16 cellular contexts compared by ENCODE assay signal in the genomic region with DNA sequence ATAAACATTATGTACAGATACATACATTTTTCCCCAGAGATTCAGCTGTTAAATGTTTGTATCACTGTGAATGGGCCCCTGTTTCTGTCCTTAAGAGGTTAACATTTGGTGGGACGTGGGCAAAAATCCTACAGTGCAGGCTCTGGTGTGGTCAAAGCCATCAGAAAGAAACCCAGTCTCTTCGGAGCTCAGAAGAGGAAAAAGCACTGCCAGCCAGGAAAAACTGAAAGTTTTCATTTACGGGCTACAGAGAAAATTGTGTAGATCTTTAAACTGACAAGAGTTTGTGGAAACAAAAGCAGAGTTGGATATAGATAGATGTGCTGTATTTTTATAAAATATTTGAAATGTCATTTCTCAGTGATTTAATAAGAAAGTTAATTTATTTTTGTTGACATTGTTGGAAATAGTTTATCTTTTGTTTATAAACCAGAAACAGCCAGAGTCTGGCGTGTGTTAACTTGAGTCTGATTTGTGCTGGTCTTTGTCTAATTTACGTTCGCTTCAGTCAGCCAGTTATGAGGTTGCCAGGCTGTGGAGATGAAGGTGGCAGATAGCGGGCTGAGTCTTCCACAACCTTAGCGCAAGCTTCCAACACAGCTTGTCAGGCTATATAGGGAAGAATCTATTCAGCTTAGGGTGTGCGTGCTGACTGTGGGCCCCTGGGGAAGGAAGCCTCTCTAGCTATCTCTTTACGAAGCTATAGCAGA. TPM values are rescaled to one million over a fixed set of nuclear protein-coding genes. Genes with fewer than 3 reads are reported as not detected.
DNase-seq lines count a peak whose midpoint lies in the region; ATAC-seq and TF ChIP-seq lines count a peak whose summit lies in the region.
"Had no signal": no experiment of that assay in that cellular context is flagged by ENCODE, and none has a peak within 500 bp of the region (broad histone marks: within the 10 kb centered on the region; RNA-seq: fewer than 3 reads in every experiment).

No MANE protein-coding gene starts in this region.

- no peaks in the 10 kb centered on the region for H3K9me3 ChIP-seq in GM23248 (ENCODE audit: low read depth)
- H3K9me3 ChIP-seq in gastrocnemius medialis = no peaks in the 10 kb centered on the region
- H3K9me3 ChIP-seq: SJSA1 had no signal

- H3K79me2 ChIP-seq in GM23248 (ENCODE audit: insufficient read depth) = no peaks in the 10 kb centered on the region

- H3K36me3 ChIP-seq in GM23248 (ENCODE audit: low read depth) (no peaks in the 10 kb centered on the region), gastrocnemius medialis (no peaks in the 10 kb centered on the region)
- H3K36me3 ChIP-seq: SJSA1 had no signal

- no peak for TF ChIP-seq POLR2A in gastrocnemius medialis (IDR thresholded peaks at IDR 0.05)

- DNase-seq in GM23248 = peak; percentile 42
- no peak for DNase-seq in coronary artery (ENCODE audit: low spot score)
- peak; percentile 12 for DNase-seq in medulla oblongata (ENCODE audit: extremely low spot score)
- no peak for DNase-seq in gastrocnemius medialis
- no peak for DNase-seq in Kasumi-1 (lab: John Stamatoyannopoulos, UW)
- no peak for DNase-seq in natural killer cell
- no peak for DNase-seq in kidney tubule cell (ENCODE audit: low spot score)
- DNase-seq in HUDEP-2 (lab: John Stamatoyannopoulos, UW; ENCODE audit: unreplicated experiment in 76 of 76) = no peak
- DNase-seq: activated CD8-positive, alpha-beta T cell treated with anti-CD3 and anti-CD28 coated beads, Interleukin-2, amount 10 ng/mL, durations not matched to agents 7 days and 5 days; CD8-positive, alpha-beta memory T cell; HFFc6; KG1; NCI-H1436; stimulated activated CD4-positive, alpha-beta T cell treated with anti-CD3 and anti-CD28 coated beads, Interleukin-15, amount 100 ng/mL, for 24 hours had no signal

- no peaks in the 10 kb centered on the region for H3K9me3 Mint-ChIP-seq in natural killer cell
- H3K9me3 Mint-ChIP-seq: dendritic cell treated with granulocyte-macrophage colony-stimulating factor and Interleukin-4, amounts not matched to agents 40 ng/mL and 50 ng/mL, for 4 days; HFFc6 had no signal

- H3K4me2 ChIP-seq in GM23248 (ENCODE audit: unreplicated experiment) = no peak overlapping the region

- peaks cover 25 to 40% of the 10 kb centered on the region in 2 donors for H3K27me3 Mint-ChIP-seq in natural killer cell (ENCODE audit: low read depth in 2 of 2)

- H3K27ac ChIP-seq in GM23248 (no peak overlapping the region), coronary artery (peak overlapping the region in 1 of 2 donors; percentile 67), gastrocnemius medialis (peak overlapping the region; percentile 45 to 61 (median 58))
- H3K27ac ChIP-seq: SJSA1 had no signal

- H3K27ac Mint-ChIP-seq in natural killer cell = no peak overlapping the region
- H3K27ac Mint-ChIP-seq: activated CD8-positive, alpha-beta T cell treated with anti-CD3 and anti-CD28 coated beads, Interleukin-2, amount 10 ng/mL, durations not matched to agents 7 days and 5 days; CD8-positive, alpha-beta memory T cell; dendritic cell treated with granulocyte-macrophage colony-stimulating factor and Interleukin-4, amounts not matched to agents 40 ng/mL and 50 ng/mL, for 4 days; HFFc6 had no signal

- H3F3A ChIP-seq in GM23248 (ENCODE audit: insufficient read depth) = peaks cover 15% of the 10 kb centered on the region

- no peaks in the 10 kb centered on the region for H3K9me2 ChIP-seq in GM23248 (ENCODE audit: insufficient read depth)

- intact Hi-C loops in gastrocnemius medialis (cut with DNase I; ENCODE audit: low total_unique reads) = loop anchor here (2.0 to 5.0 kb wide), 3 partner anchors 46 to 151 kb away; no protein-coding TSS in a partner anchor
- intact Hi-C loops in natural killer cell (cut with micrococcal nuclease) = no loop called here

- 0 out of 2 replicates have a peak overlapping the region, but pooled peaks have one; percentile 2 for H3K9ac ChIP-seq in GM23248

- H3K36me3 Mint-ChIP-seq in natural killer cell = no peaks in the 10 kb centered on the region
- H3K36me3 Mint-ChIP-seq: CD8-positive, alpha-beta memory T cell had no signal

- 43 to 45% methylated on average over 10 of the region's 10 CpGs for WGBS in GM23248 (ENCODE audit: low coverage in 1 of 2, low lambda C conversion rate in 2 of 2, missing lambda C conversion rate in 2 of 2), 2 experiments

- no peaks in the 10 kb centered on the region for H4K20me1 ChIP-seq in GM23248 (ENCODE audit: insufficient read depth)

- no peak for TF ChIP-seq CTCF in coronary artery (IDR thresholded peaks at IDR 0.05)
- TF ChIP-seq CTCF in gastrocnemius medialis (IDR thresholded peaks at IDR 0.05 in 4 of 5, conservative IDR thresholded peaks at IDR 0.05 in 1 of 5) = no peak
- TF ChIP-seq CTCF in natural killer cell (IDR thresholded peaks at IDR 0.05) = no peak

- ATAC-seq in gastrocnemius medialis (peak; percentile 31 to 43), natural killer cell (no peak)
- ATAC-seq: activated CD8-positive, alpha-beta T cell treated with anti-CD3 and anti-CD28 coated beads, Interleukin-2, amount 10 ng/mL, durations not matched to agents 7 days and 5 days had no signal

- H3K4me1 ChIP-seq in GM23248 (ENCODE audit: insufficient read depth) (peaks cover 27% of the 10 kb centered on the region), gastrocnemius medialis (peaks cover 0 to 15% of the 10 kb centered on the region in 2 donors)

- H3K4me3 Mint-ChIP-seq in natural killer cell = no peak overlapping the region
- H3K4me3 Mint-ChIP-seq: activated CD8-positive, alpha-beta T cell treated with anti-CD3 and anti-CD28 coated beads, Interleukin-2, amount 10 ng/mL, durations not matched to agents 7 days and 5 days; CD8-positive, alpha-beta memory T cell; dendritic cell treated with granulocyte-macrophage colony-stimulating factor and Interleukin-4, amounts not matched to agents 40 ng/mL and 50 ng/mL, for 4 days; HFFc6 had no signal

- no peak overlapping the region for H3K4me3 ChIP-seq in GM23248
- H3K4me3 ChIP-seq in coronary artery = peak overlapping the region; percentile 5
- H3K4me3 ChIP-seq in gastrocnemius medialis = no peak overlapping the region
- H3K4me3 ChIP-seq: SJSA1 had no signal

- H2AFZ ChIP-seq in GM23248 = no peak overlapping the region

- in situ Hi-C loops in GM23248 (cut with MboI) = no loop called here
- in situ Hi-C loops in gastrocnemius medialis (cut with MboI; ENCODE audit: low sequenced_read_pairs in 4 of 4) = no loop called here

- no peaks in the 10 kb centered on the region for H3K4me1 Mint-ChIP-seq in natural killer cell
- H3K4me1 Mint-ChIP-seq: CD8-positive, alpha-beta memory T cell had no signal

- H3K27me3 ChIP-seq in GM23248 (replicated peaks; ENCODE audit: insufficient read depth) (no peaks in the 10 kb centered on the region), gastrocnemius medialis (no peaks in the 10 kb centered on the region)
- H3K27me3 ChIP-seq: SJSA1 had no signal

RNA-seq across cellular contexts. Expression of a gene that starts 9.5 kb away (rescaled TPM):
- total RNA-seq in GM23248 (2014; rRNA removed; shearing (Covaris generic)) = not detected in 2 replicates
- polyA plus RNA-seq in GM23248 (2016; fragmentation: Nextera tagmentation; extraction: Ambion mirVana) = not detected in 2 replicates
- total RNA-seq in gastrocnemius medialis (not detected), natural killer cell (1 to 10 TPM in 1 of 3 donors, under 1 TPM in 2; 0.39 to 1.3 (median 0.58) TPM)
- total RNA-seq: activated CD8-positive, alpha-beta T cell treated with anti-CD3 and anti-CD28 coated beads, Interleukin-2, amount 10 ng/mL, durations not matched to agents 7 days and 5 days; CD8-positive, alpha-beta memory T cell; HFFc6 had no signal
- polyA plus RNA-seq: CD8-positive, alpha-beta memory T cell had no signal

Comparison
In these comparisons a context has a peak if more than half of its experiments do, and no peak if none do; other contexts are left out.
1. DNase-seq: peak in GM23248 (single experiment) and medulla oblongata (single experiment); none in coronary artery (single experiment), gastrocnemius medialis (0 of 2), Kasumi-1 (0 of 2), natural killer cell (single experiment), kidney tubule cell (single experiment) and HUDEP-2 (0 of 76).
2. ATAC-seq: peak in gastrocnemius medialis (2 of 2); none in natural killer cell (0 of 3).